ENCODE assay signal across 24 cellular contexts in genomic region chr12:111137968-111138367, GRCh38.
"Had no signal": no experiment of that assay in that cellular context is flagged by ENCODE, and none has a peak within 500 bp of the region (broad histone marks: within the 10 kb centered on the region; RNA-seq: fewer than 3 reads in every experiment).

No MANE protein-coding gene starts in this region.

- H3K27me3 ChIP-seq: ovary, right lobe of liver, uterus had no signal

- H3K4me3 ChIP-seq: ovary, right lobe of liver, skin epidermis, thoracic aorta, uterus had no signal

- H3K4me1 ChIP-seq: right lobe of liver, uterus had no signal

- H3K27ac ChIP-seq: ovary, right lobe of liver, skin epidermis, thoracic aorta, uterus had no signal

- ATAC-seq: activated naive CD4-positive, alpha-beta T cell treated with anti-CD3 and anti-CD28 coated beads, Interleukin-2, amount 50 U/mL, for 72 hours; activated T-cell treated with anti-CD3 and anti-CD28 coated beads, Interleukin-2, amount 50 U/mL, for 72 hours; esophagus mucosa; left colon; stimulated activated effector memory CD8-positive, alpha-beta T cell treated with anti-CD3 and anti-CD28 coated beads, Interleukin-12 subunit alpha, Interleukin-12 subunit beta, amount 100 ng/mL, for 72 hours had no signal

- H3K36me3 ChIP-seq: ovary, right lobe of liver, thoracic aorta, uterus had no signal

- H3K9me3 ChIP-seq: ovary, right lobe of liver, thoracic aorta had no signal

- DNase-seq: activated CD4-positive, alpha-beta T cell treated with anti-CD3 and anti-CD28 coated beads for 4 hours; activated CD4-positive, alpha-beta T cell treated with anti-CD3 and anti-CD28 coated beads, Interleukin-2, amount 50 U/mL, for 4 hours; activated naive CD4-positive, alpha-beta T cell; activated T-cell treated with anti-CD3 and anti-CD28 coated beads for 4 hours; activated T-cell treated with anti-CD3 and anti-CD28 coated beads, Interleukin-2, amount 50 U/mL, for 72 hours; anterior cingulate cortex; endodermal cell; foreskin fibroblast; hippocampal formation; kidney; left colon; naive B cell; nephron progenitor cell; ovary; right lobe of liver; stimulated activated CD4-positive, alpha-beta T cell treated with anti-CD3 and anti-CD28 coated beads, Interleukin-12 subunit alpha, Interleukin-12 subunit beta, amount 100 ng/mL, for 4 hours; stimulated activated CD4-positive, alpha-beta T cell treated with anti-CD3 and anti-CD28 coated beads, Interleukin-4, amount 100 ng/mL, for 24 hours; trophoblast cell; uterus had no signal
